8 cellular contexts compared by ENCODE assay signal in genomic region chr7:55365103-55365679, GRCh38. TPM values are rescaled to one million over a fixed set of nuclear protein-coding genes. Genes with fewer than 3 reads are reported as not detected.
DNase-seq lines count a peak whose midpoint lies in the region; ATAC-seq, FAIRE-seq and TF ChIP-seq lines count a peak whose summit lies in the region.

TSS of gene LANCL2 (plus strand) at chr7:55365337. CDS start at chr7:55366026, 689 bp downstream.

- CTCF ChIA-PET in Caco-2 (lab: Charles Lee): interaction anchor here (0.6 kb wide), 1 partner anchor 53 kb away, joined by 3 read pairs; no protein-coding TSS in a partner anchor

- H3K4me1 Mint-ChIP-seq in Caco-2 (ENCODE audit: low read depth, unreplicated experiment) (peaks cover 18% of the 10 kb centered on the region), brain (peaks cover 23% of the 10 kb centered on the region), immature natural killer cell (peaks cover 12 to 30% of the 10 kb centered on the region in 2 donors)

- peak within 1 kb of the TSS; percentile 90 to 99 (median 96) for H3K27ac ChIP-seq in Peyer's patch
- H3K27ac ChIP-seq in small intestine (ENCODE audit: low read depth in 1 of 2, low read length in 1 of 2): peak within 1 kb of the TSS; percentile 97 to 99

- WGBS in small intestine, 3 donors: 0 to 1% (median 0%) methylated on average over 30 to 32 of the region's 32 CpGs

- H3K27me3 ChIP-seq in Caco-2 (replicated peaks; ENCODE audit: control insufficient read depth, insufficient read depth, low read length) (no peaks in the 10 kb centered on the region), Peyer's patch (no peaks in the 10 kb centered on the region), small intestine (ENCODE audit: control insufficient read depth in 2 of 2, insufficient read depth in 2 of 2, low read length in 2 of 2) (no peaks in the 10 kb centered on the region)

- H3K36me3 ChIP-seq in Caco-2 (ENCODE audit: control insufficient read depth, insufficient read depth, low read length) (no peaks in the 10 kb centered on the region), Peyer's patch (no peaks in the 10 kb centered on the region), small intestine (ENCODE audit: control insufficient read depth in 2 of 2, insufficient read depth in 2 of 2, low read length in 2 of 2) (no peaks in the 10 kb centered on the region)

- ATAC-seq in GM19468 (IDR thresholded peaks at IDR 0.05; ENCODE audit: extremely low read depth, unreplicated experiment): peak; percentile 10
- ATAC-seq in HG03558 (IDR thresholded peaks at IDR 0.05; ENCODE audit: extremely low read depth, unreplicated experiment): peak; percentile 21

- H3K27me3 Mint-ChIP-seq in Caco-2 (ENCODE audit: insufficient read depth, unreplicated experiment) (no peaks in the 10 kb centered on the region), brain (peaks cover 19% of the 10 kb centered on the region), immature natural killer cell (ENCODE audit: low read depth in 3 of 3) (peaks cover 5 to 20% (median 8%) of the 10 kb centered on the region in 3 donors)

- TF ChIP-seq CTCF in Caco-2 (IDR thresholded peaks at IDR 0.05; ENCODE audit: insufficient read depth in 1 of 2, low read depth in 1 of 2, low read length in 1 of 2, severe bottlenecking in 1 of 2, unreplicated experiment in 1 of 2) (no peak), Peyer's patch (IDR thresholded peaks at IDR 0.05) (no peak), brain (conservative IDR thresholded peaks at IDR 0.05) (no peak)

- FAIRE-seq in small intestine (lab: Jason Lieb, UNC): no peak

- H3K4me3 Mint-ChIP-seq in Caco-2 (ENCODE audit: unreplicated experiment): peak within 1 kb of the TSS; percentile 98
- peak within 1 kb of the TSS in 3 of 5 experiments; percentile 95 to 97 (median 97) for H3K4me3 Mint-ChIP-seq in brain
- peak within 1 kb of the TSS; percentile 90 to 97 (median 95) for H3K4me3 Mint-ChIP-seq in immature natural killer cell

- BruUV-seq in Caco-2 (replicated peaks; lab: Mats Ljungman, UMichigan): TSS peak; percentile 85

- POLR2A ChIA-PET in Caco-2 (lab: Charles Lee): interaction anchor here (0.6 to 1.4 kb wide), 6 partner anchors 29 to 173 kb away, joined by 3 to 9 read pairs (median 5); no protein-coding TSS in a partner anchor

- H3K9me3 Mint-ChIP-seq in Caco-2 (ENCODE audit: unreplicated experiment) (no peaks in the 10 kb centered on the region), brain (no peaks in the 10 kb centered on the region), immature natural killer cell (no peaks in the 10 kb centered on the region)

- H3K9me3 ChIP-seq in Caco-2 (no peaks in the 10 kb centered on the region), Peyer's patch (no peaks in the 10 kb centered on the region), small intestine (ENCODE audit: control insufficient read depth, low read depth) (no peaks in the 10 kb centered on the region)

- H3K36me3 Mint-ChIP-seq in Caco-2 (ENCODE audit: insufficient read depth, unreplicated experiment): peaks cover 18% of the 10 kb centered on the region
- H3K36me3 Mint-ChIP-seq in brain: peaks cover 3% of the 10 kb centered on the region
- H3K36me3 Mint-ChIP-seq in immature natural killer cell: no peaks in the 10 kb centered on the region

- DNase-seq in Caco-2 (no peak), Peyer's patch (peak in 2 of 3 donors; percentile 41 to 69), immature natural killer cell (no peak), small intestine (no peak), MV-4-11 (lab: John Stamatoyannopoulos, UW) (no peak)

- H3K27ac Mint-ChIP-seq in Caco-2 (ENCODE audit: unreplicated experiment) (peak within 1 kb of the TSS; percentile 99), brain (peak within 1 kb of the TSS in 4 of 5 experiments; percentile 98 to 100 (median 99)), immature natural killer cell (peak within 1 kb of the TSS; percentile 95 to 99 (median 96))

- intact Hi-C loops in Caco-2 (cut with micrococcal nuclease; ENCODE audit: unreplicated experiment): loop anchor here (1.0 to 10.0 kb wide), 2 partner anchors 57 to 590 kb away; no protein-coding TSS in a partner anchor

- no peak for TF ChIP-seq POLR2A in Peyer's patch (IDR thresholded peaks at IDR 0.05)

- H3K4me3 ChIP-seq in Caco-2 (ENCODE audit: low read depth, low read length) (peak within 1 kb of the TSS; percentile 73), Peyer's patch (peak within 1 kb of the TSS; percentile 65 to 98 (median 78)), small intestine (ENCODE audit: low read depth in 1 of 2, low read length in 2 of 2) (peak within 1 kb of the TSS; percentile 74 to 86)

- no peaks in the 10 kb centered on the region; the same call in 1 of the 2 replicates for H3K4me1 ChIP-seq in Caco-2
- H3K4me1 ChIP-seq in Peyer's patch: peaks cover 0 to 21% (median 2%) of the 10 kb centered on the region in 4 donors
- no peaks in the 10 kb centered on the region for H3K4me1 ChIP-seq in small intestine (ENCODE audit: control insufficient read depth in 2 of 2, insufficient read depth in 1 of 2, low read depth in 1 of 2, low read length in 1 of 2)

RNA-seq across cellular contexts. Expression of gene LANCL2, which starts in this region (rescaled TPM):
- total RNA-seq in Caco-2 (2022) (18.1 and 18.5 TPM in 2 replicates), Peyer's patch (10 to 100 TPM; 16.9 to 59.3 (median 34.5) TPM)
- polyA plus RNA-seq in brain (ENCODE audit: insufficient read depth, low read depth, low replicate concordance) (37.2 TPM), immature natural killer cell (1 to 10 TPM; 5.6 to 9.5 (median 5.8) TPM), small intestine (10 to 100 TPM; 12.1 to 14.3 (median 13.2) TPM)

Comparison
In these comparisons a context has a peak if more than half of its experiments do, and no peak if none do; other contexts are left out.
1. DNase-seq: peak in Peyer's patch (2 of 3); none in Caco-2 (0 of 2), immature natural killer cell (0 of 3), small intestine (single experiment) and MV-4-11 (single experiment).
2. Peak in every context shown above with its lines, with median percentiles within 50 percentile points of each other: H3K4me3 ChIP-seq, H3K27ac Mint-ChIP-seq and H3K4me3 Mint-ChIP-seq.